Comparison of ENCODE assay signal across 21 cellular contexts in the genomic region with DNA sequence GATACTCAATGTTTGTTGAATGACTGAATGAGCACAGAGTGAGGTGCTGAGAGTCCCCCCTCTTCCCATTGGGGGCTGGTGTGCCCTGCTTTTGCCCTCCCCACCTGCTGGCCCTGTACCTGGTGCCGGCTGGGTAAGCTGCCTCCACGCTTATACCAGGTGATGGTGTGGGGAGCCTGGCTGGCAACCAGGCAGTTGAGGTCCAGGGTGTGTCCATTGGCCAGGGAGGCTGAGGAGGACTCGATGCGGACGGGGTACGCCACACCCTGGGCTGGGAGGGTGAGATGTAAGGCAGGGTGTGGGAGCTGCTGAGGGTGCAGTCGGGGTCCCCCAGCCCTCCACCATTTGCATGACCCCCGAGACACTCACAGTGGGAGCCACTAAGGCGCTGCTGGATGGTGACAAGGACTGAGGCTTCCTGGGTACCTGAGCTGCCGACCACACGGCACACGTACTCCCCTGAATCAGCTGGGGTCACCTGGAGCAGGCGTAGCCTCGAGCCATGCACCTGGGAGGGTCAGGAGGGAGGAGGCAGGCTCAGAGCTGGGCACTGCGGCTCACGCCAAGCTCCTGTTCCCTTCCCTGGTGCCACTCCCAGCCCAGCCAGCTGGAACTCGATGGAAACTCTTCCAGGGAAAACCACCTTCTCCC. TPM values are rescaled to one million over a fixed set of nuclear protein-coding genes. Genes with fewer than 3 reads are reported as not detected.
"Had no signal": no experiment of that assay in that cellular context is flagged by ENCODE, and none has a peak within 500 bp of the region (broad histone marks: within the 10 kb centered on the region; RNA-seq: fewer than 3 reads in every experiment).

No MANE protein-coding gene starts in this region.

- H3K36me3 Mint-ChIP-seq: IgD-negative memory B cell had no signal

- H3K27me3 Mint-ChIP-seq: IgD-negative memory B cell had no signal

- H3K9me3 ChIP-seq: SK-N-SH had no signal

- H3K4me2 ChIP-seq: SK-N-SH had no signal

- H3K9ac ChIP-seq: SK-N-SH had no signal

- H3K9me3 Mint-ChIP-seq: IgD-negative memory B cell had no signal

- DNase-seq: Karpas-422, KG1, MM.1S, NCI-H1092 treated with DMSO at 0.1 percent for 48 hours, NCI-H1436, NCI-H187, NCI-H2029, NCI-H2081 treated with DMSO at 0.1 percent for 48 hours, NCI-H2171, NCI-H226, NCI-H446, NCI-H510A, NCI-H524 treated with DMSO at 0.1 percent for 48 hours, NCI-H69, NCI-H774, SHP77, SK-N-SH had no signal

- H3K27ac Mint-ChIP-seq: IgD-negative memory B cell had no signal

- H3K27ac ChIP-seq: RWPE1 had no signal

RNA-seq across cellular contexts. Expression of a gene that starts 36.6 kb away (rescaled TPM):
- total RNA-seq: HT1080, SK-MEL-5 had no signal
